In the genomic region with DNA sequence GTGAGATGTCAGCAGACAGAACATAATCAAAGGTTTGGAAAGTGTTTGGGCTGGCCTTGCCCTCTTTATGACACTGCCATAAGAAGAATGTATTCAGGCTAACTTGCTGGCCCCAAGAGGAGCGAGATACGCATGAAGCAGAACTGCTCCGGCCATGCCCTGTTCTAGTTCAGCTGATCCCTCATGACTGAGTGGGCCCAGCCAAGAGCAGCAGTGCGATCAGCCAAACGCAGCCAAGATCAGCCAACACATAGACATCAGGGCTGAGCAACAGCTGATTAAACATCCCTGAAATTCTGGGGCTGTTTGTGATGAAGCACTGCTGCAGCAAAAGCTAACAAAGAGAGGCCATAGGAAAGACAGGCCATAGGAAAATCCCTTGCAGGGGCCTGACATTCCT, we compare ENCODE assay signal across 22 cellular contexts.
"Had no signal": no experiment of that assay in that cellular context is flagged by ENCODE, and none has a peak within 500 bp of the region (broad histone marks: within the 10 kb centered on the region; RNA-seq: fewer than 3 reads in every experiment).

No MANE protein-coding gene starts in this region.

- FAIRE-seq: HepG2, RCC 7860 had no signal

- DNase-seq: IMR-90, Kasumi-1, KG1, MM.1S, NCI-H1092 treated with DMSO at 0.1 percent for 48 hours, NCI-H1436, NCI-H187, NCI-H2029, NCI-H2081 treated with DMSO at 0.1 percent for 48 hours, NCI-H2171, NCI-H226, NCI-H446, NCI-H510A, NCI-H524 treated with DMSO at 0.1 percent for 48 hours, NCI-H69, NCI-H774, RPMI8226, SHP77 treated with DMSO at 0.1 percent for 48 hours, SJCRH30 had no signal

- H3K4me1 ChIP-seq: SJCRH30 had no signal

- H3K4me3 ChIP-seq: SJCRH30 had no signal

- H3K36me3 ChIP-seq: SJCRH30 had no signal

- H3K27ac ChIP-seq: SJCRH30 had no signal

- ATAC-seq: HepG2, SK-N-SH treated with all-trans-retinoic acid at 6 μM for 48 hours had no signal

- H3K9me3 ChIP-seq: SJCRH30 had no signal

- H3K27me3 ChIP-seq: SJCRH30 had no signal
